ENCODE assay signal across 22 cellular contexts in the genomic region with DNA sequence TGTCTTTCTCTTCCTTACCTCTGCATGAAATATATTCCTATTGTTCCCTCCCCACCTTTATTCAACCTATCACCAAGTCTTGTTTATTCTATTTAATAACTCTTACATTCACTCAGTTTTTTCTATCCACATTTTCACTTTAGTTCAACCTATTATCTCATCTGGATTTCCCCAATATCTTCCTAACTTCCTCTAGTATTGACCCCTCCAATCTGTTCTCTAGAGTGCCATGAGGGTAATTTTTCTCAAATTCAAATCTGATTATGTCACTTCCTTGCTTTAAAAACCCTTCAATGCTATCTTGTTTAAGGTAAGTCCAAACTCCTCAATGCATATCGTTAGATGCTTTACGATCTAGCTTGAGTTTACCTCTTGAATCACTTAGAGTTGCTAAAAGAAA.
"Had no signal": no experiment of that assay in that cellular context is flagged by ENCODE, and none has a peak within 500 bp of the region (broad histone marks: within the 10 kb centered on the region; RNA-seq: fewer than 3 reads in every experiment).

No MANE protein-coding gene starts in this region.

- H3K4me3 ChIP-seq: left ventricle myocardium inferior, lung, mucosa of descending colon, ovary, right atrium auricular region, right lobe of liver, stomach, testis, thyroid gland, transverse colon, upper lobe of right lung had no signal

- ATAC-seq: mucosa of descending colon; naive thymus-derived CD4-positive, alpha-beta T cell; natural killer cell treated with Interleukin-12 subunit alpha and Interleukin-12 subunit beta and Interleukin-15 and Interleukin-18, amount 100 ng/mL, for 72 hours; right lobe of liver; stimulated activated naive B cell treated with anti-CD40 and anti-IgM and Interleukin-4, amounts not matched to agents 10 μg/mL and 1 μg/mL and 100 μg/mL, for 72 hours; stimulated activated naive CD8-positive, alpha-beta T cell treated with anti-CD3 and anti-CD28 coated beads, Interleukin-15, Interleukin-2, amounts not matched to agents 100 U/mL and 50 U/mL, for 24 hours; upper lobe of right lung had no signal

- H3K4me1 ChIP-seq: left ventricle myocardium inferior, right atrium auricular region, right lobe of liver, stomach, testis, thyroid gland, transverse colon, upper lobe of right lung had no signal

- H3K9me3 ChIP-seq: mucosa of descending colon, ovary, right atrium auricular region, right lobe of liver, stomach, testis, thyroid gland, transverse colon, upper lobe of right lung had no signal

- H3K36me3 ChIP-seq: left ventricle myocardium inferior, ovary, right atrium auricular region, right lobe of liver, stomach, thyroid gland, transverse colon, upper lobe of right lung had no signal

- H3K27ac ChIP-seq: left ventricle myocardium inferior, ovary, right atrium auricular region, right lobe of liver, stomach, testis, thyroid gland, transverse colon, upper lobe of right lung had no signal

- H3K27me3 ChIP-seq: ovary, right atrium auricular region, right lobe of liver, stomach, testis, thyroid gland, transverse colon, upper lobe of right lung had no signal

- DNase-seq: islet precursor cell; left ventricle myocardium inferior; midbrain; mucosa of descending colon; naive thymus-derived CD4-positive, alpha-beta T cell; ovary; right lobe of liver; stimulated activated CD4-positive, alpha-beta T cell treated with anti-CD3 and anti-CD28 coated beads, Interleukin-12 subunit alpha, Interleukin-12 subunit beta, amount 100 ng/mL, for 4 hours; stimulated activated CD4-positive, alpha-beta T cell treated with anti-CD3 and anti-CD28 coated beads, Interleukin-15, amount 100 ng/mL, for 24 hours; stimulated activated CD4-positive, alpha-beta T cell treated with anti-CD3 and anti-CD28 coated beads, Interleukin-2, amount 100 ng/mL, for 24 hours; stimulated activated CD4-positive, alpha-beta T cell treated with anti-CD3 and anti-CD28 coated beads, Interleukin-4, amount 100 ng/mL, for 1 hour; stimulated activated naive B cell treated with anti-CD40 and anti-IgM and Interleukin-4, amounts not matched to agents 10 μg/mL and 1 μg/mL and 100 μg/mL, for 72 hours; stimulated activated naive CD8-positive, alpha-beta T cell treated with anti-CD3 and anti-CD28 coated beads, Interleukin-15, Interleukin-2, amounts not matched to agents 100 U/mL and 50 U/mL, for 24 hours; stomach; testis; thyroid gland; transverse colon; upper lobe of right lung had no signal

- FAIRE-seq: urothelium cell line had no signal
